14 cellular contexts compared by ENCODE assay signal in genomic region chr12:51188359-51189051, GRCh38. TPM values are rescaled to one million over a fixed set of nuclear protein-coding genes. Genes with fewer than 3 reads are reported as not detected.
DNase-seq lines count a peak whose midpoint lies in the region; ATAC-seq, FAIRE-seq and TF ChIP-seq lines count a peak whose summit lies in the region.
"Had no signal": no experiment of that assay in that cellular context is flagged by ENCODE, and none has a peak within 500 bp of the region (broad histone marks: within the 10 kb centered on the region; RNA-seq: fewer than 3 reads in every experiment).

No MANE protein-coding gene starts in this region.

- no peak for TF ChIP-seq POLR2A in HepG2 (IDR thresholded peaks at IDR 0.05; ENCODE audit: insufficient read depth in 1 of 2, low read depth in 2 of 2, low read length in 2 of 2)
- TF ChIP-seq POLR2A in right lobe of liver (IDR thresholded peaks at IDR 0.05): no peak
- no peak for TF ChIP-seq POLR2A in uterus (IDR thresholded peaks at IDR 0.05)

- in situ Hi-C loops in HepG2 (cut with HindIII; ENCODE audit: extremely low pct_ligation_motif_present, low pct_unique_long_range_greater_than_20kb): no loop called here

- no peak overlapping the region for H3K4me3 Mint-ChIP-seq in activated CD8-positive, alpha-beta T cell treated with anti-CD3 and anti-CD28 coated beads, Interleukin-2, amount 10 ng/mL, durations not matched to agents 7 days and 5 days
- H3K4me3 Mint-ChIP-seq: T-helper 2 cell treated with Interferon-gamma antibody and Interleukin-4, amounts not matched to agents 5 μg/mL and 100 μg/mL, for 36 hours had no signal

- H3K9me3 Mint-ChIP-seq in activated CD8-positive, alpha-beta T cell treated with anti-CD3 and anti-CD28 coated beads, Interleukin-2, amount 10 ng/mL, durations not matched to agents 7 days and 5 days (ENCODE audit: insufficient read depth): no peaks in the 10 kb centered on the region
- H3K9me3 Mint-ChIP-seq: T-helper 2 cell treated with Interferon-gamma antibody and Interleukin-4, amounts not matched to agents 5 μg/mL and 100 μg/mL, for 36 hours had no signal

- H3K4me2 ChIP-seq in HepG2 (ENCODE audit: low read depth, low read length) (peak overlapping the region; percentile 2; the same call in 1 of the 2 replicates), OCI-LY3 (ENCODE audit: low read length) (peak overlapping the region; percentile 66)

- H3K9me3 ChIP-seq in HepG2 (ENCODE audit: low read length) (no peaks in the 10 kb centered on the region), right lobe of liver (no peaks in the 10 kb centered on the region), OCI-LY3 (ENCODE audit: insufficient read depth, low read length) (no peaks in the 10 kb centered on the region), uterus (no peaks in the 10 kb centered on the region)

- H3K36me3 Mint-ChIP-seq in activated CD8-positive, alpha-beta T cell treated with anti-CD3 and anti-CD28 coated beads, Interleukin-2, amount 10 ng/mL, durations not matched to agents 7 days and 5 days (ENCODE audit: low read depth): no peaks in the 10 kb centered on the region

- no TSS peak for BruUV-seq in HepG2 (replicated peaks; lab: Mats Ljungman, UMichigan)

- H3K79me2 ChIP-seq in HepG2 (ENCODE audit: insufficient read depth, low read length) (no peaks in the 10 kb centered on the region), OCI-LY3 (ENCODE audit: low read length) (no peaks in the 10 kb centered on the region)

- H3K27ac ChIP-seq in HepG2 (ENCODE audit: extremely low read length, insufficient read depth, low read length) (no peak overlapping the region), right lobe of liver (no peak overlapping the region), OCI-LY3 (ENCODE audit: low read length) (no peak overlapping the region), uterus (no peak overlapping the region)

- H3K4me1 Mint-ChIP-seq in activated CD8-positive, alpha-beta T cell treated with anti-CD3 and anti-CD28 coated beads, Interleukin-2, amount 10 ng/mL, durations not matched to agents 7 days and 5 days (ENCODE audit: low read depth): no peaks in the 10 kb centered on the region

- H3K27ac Mint-ChIP-seq in activated CD8-positive, alpha-beta T cell treated with anti-CD3 and anti-CD28 coated beads, Interleukin-2, amount 10 ng/mL, durations not matched to agents 7 days and 5 days: no peak overlapping the region
- H3K27ac Mint-ChIP-seq: T-helper 2 cell treated with Interferon-gamma antibody and Interleukin-4, amounts not matched to agents 5 μg/mL and 100 μg/mL, for 36 hours had no signal

- H2AFZ ChIP-seq in HepG2 (ENCODE audit: low read length) (no peak overlapping the region), OCI-LY3 (ENCODE audit: low read depth, low read length) (peak overlapping the region; percentile 85)

- TF ChIP-seq EP300 in HepG2 (IDR thresholded peaks at IDR 0.05; ENCODE audit: low read depth in 2 of 2, low read length in 2 of 2) (no peak), HepG2 (CRISPR knock-in tag; IDR thresholded peaks at IDR 0.05; ENCODE audit: borderline replicate concordance) (no peak)

- H3K36me3 ChIP-seq in HepG2 (replicated peaks in 1 of 2; ENCODE audit: control insufficient read depth in 1 of 2, insufficient read depth in 2 of 2, low read length in 2 of 2): no peaks in the 10 kb centered on the region
- no peaks in the 10 kb centered on the region for H3K36me3 ChIP-seq in right lobe of liver
- no peaks in the 10 kb centered on the region for H3K36me3 ChIP-seq in OCI-LY3 (replicated peaks; ENCODE audit: low read depth, low read length)
- no peaks in the 10 kb centered on the region for H3K36me3 ChIP-seq in uterus

- DNase-seq in HepG2 (ENCODE audit: low spot score) (no peak), right lobe of liver (no peak), NCI-H2029 treated with DMSO at 0.1 percent for 48 hours (lab: John Stamatoyannopoulos, UW) (no peak), uterus (no peak), left lobe of liver (ENCODE audit: low spot score) (no peak)
- DNase-seq in activated CD8-positive, alpha-beta T cell treated with anti-CD3 and anti-CD28 coated beads, Interleukin-2, amount 10 ng/mL, durations not matched to agents 7 days and 5 days: no peak
- DNase-seq: GF-D8, KG1, mammary epithelial cell, NCI-H748 treated with DMSO at 0.1 percent for 48 hours, small intestine had no signal

- H3K27me3 Mint-ChIP-seq in activated CD8-positive, alpha-beta T cell treated with anti-CD3 and anti-CD28 coated beads, Interleukin-2, amount 10 ng/mL, durations not matched to agents 7 days and 5 days (ENCODE audit: low read depth): no peaks in the 10 kb centered on the region

- no peak for TF ChIP-seq RAD21 in HepG2 (CRISPR knock-in tag; IDR thresholded peaks at IDR 0.05)

- WGBS in HepG2 (ENCODE audit: low lambda C conversion rate): 65% methylated on average over 11 of the region's 14 CpGs
- 62% methylated on average over 2 of the region's 14 CpGs for WGBS in right lobe of liver (ENCODE audit: insufficient coverage, low coverage, low lambda C conversion rate, missing lambda C conversion rate)

- TF ChIP-seq CTCF in HepG2 (CRISPR knock-in tag; IDR thresholded peaks at IDR 0.05): no peak
- TF ChIP-seq CTCF in right lobe of liver (IDR thresholded peaks at IDR 0.05): no peak
- no peak for TF ChIP-seq CTCF in OCI-LY3 (IDR thresholded peaks at IDR 0.05; ENCODE audit: low read depth, low read length)
- TF ChIP-seq CTCF in uterus (IDR thresholded peaks at IDR 0.05): no peak

- H3K4me1 ChIP-seq in HepG2 (ENCODE audit: insufficient read depth, low read length) (peaks cover 48% of the 10 kb centered on the region), right lobe of liver (no peaks in the 10 kb centered on the region), OCI-LY3 (ENCODE audit: low read length) (peaks cover 22% of the 10 kb centered on the region), uterus (no peaks in the 10 kb centered on the region)

- peak; percentile 35 for ATAC-seq in HepG2
- no peak for ATAC-seq in right lobe of liver
- ATAC-seq in HG02678 (IDR thresholded peaks at IDR 0.05; ENCODE audit: unreplicated experiment): peak; percentile 61
- no peak for ATAC-seq in activated CD8-positive, alpha-beta T cell treated with anti-CD3 and anti-CD28 coated beads, Interleukin-2, amount 10 ng/mL, durations not matched to agents 7 days and 5 days
- no peak for ATAC-seq in left lobe of liver

- H4K20me1 ChIP-seq in HepG2 (ENCODE audit: insufficient read depth, low read length) (no peaks in the 10 kb centered on the region), OCI-LY3 (ENCODE audit: insufficient read depth, low read length) (no peaks in the 10 kb centered on the region)

- H3K27me3 ChIP-seq in HepG2 (ENCODE audit: control insufficient read depth in 1 of 2, insufficient read depth in 2 of 2, low read length in 2 of 2) (peaks cover 0 to 14% of the 10 kb centered on the region in 2 experiments; a peak in 2 of 5 replicates), right lobe of liver (no peaks in the 10 kb centered on the region), OCI-LY3 (ENCODE audit: low read depth, low read length) (no peaks in the 10 kb centered on the region), uterus (no peaks in the 10 kb centered on the region)

- no peak overlapping the region for H3K9ac ChIP-seq in HepG2 (ENCODE audit: insufficient read depth, low read depth, low read length)
- peak overlapping the region; percentile 33; the same call in 1 of the 2 replicates for H3K9ac ChIP-seq in OCI-LY3 (ENCODE audit: low read length)

- CTCF ChIA-PET in HepG2 (lab: Yijun Ruan, JAX; ENCODE audit: low intra/inter-chr PET ratio, low total read pairs): no interaction called here
- CTCF ChIA-PET in activated CD8-positive, alpha-beta T cell treated with anti-CD3 and anti-CD28 coated beads, Interleukin-2, amount 10 ng/mL, durations not matched to agents 7 days and 5 days (lab: Charles Lee): no interaction called here

- FAIRE-seq in HepG2 (lab: Jason Lieb, UNC): no peak
- FAIRE-seq: small intestine had no signal

- intact Hi-C loops in HepG2 (cut with micrococcal nuclease; ENCODE audit: unreplicated experiment) (no loop called here), right lobe of liver (cut with DNase I) (no loop called here), uterus (cut with DNase I; ENCODE audit: low total_unique reads) (no loop called here)

- POLR2A ChIA-PET in HepG2 (lab: Yijun Ruan, JAX): no interaction called here
- POLR2A ChIA-PET in activated CD8-positive, alpha-beta T cell treated with anti-CD3 and anti-CD28 coated beads, Interleukin-2, amount 10 ng/mL, durations not matched to agents 7 days and 5 days (lab: Charles Lee): interaction anchor here (0.6 kb wide), 1 partner anchor 14 kb away, joined by 3 read pairs; no protein-coding TSS in a partner anchor

- no peak overlapping the region for H3K4me3 ChIP-seq in HepG2 (replicated peaks in 1 of 3; ENCODE audit: insufficient read depth in 1 of 3, low read depth in 2 of 3, low read length in 3 of 3)
- no peak overlapping the region for H3K4me3 ChIP-seq in right lobe of liver
- H3K4me3 ChIP-seq in OCI-LY3 (ENCODE audit: low read length): peak overlapping the region; percentile 28
- no peak overlapping the region for H3K4me3 ChIP-seq in uterus

RNA-seq across cellular contexts. Expression of gene TFCP2, which starts 15.6 kb away (rescaled TPM):
- 10.0 and 17.4 TPM in 2 replicates for total RNA-seq in HepG2 (2016; rRNA removed; fragmentation: Illumina TruSeq; extraction: Trizol)
- 3.0 and 4.3 TPM in 2 replicates for total RNA-seq in HepG2 (2016; cell fraction: cytosol; rRNA removed; fragmentation: Illumina TruSeq; extraction: Trizol; ENCODE audit: low read depth)
- total RNA-seq in HepG2 (2016; cell fraction: insoluble cytoplasmic fraction; rRNA removed; fragmentation: Illumina TruSeq; extraction: Trizol): 9.8 and 15.5 TPM in 2 replicates
- total RNA-seq in HepG2 (2016; cell fraction: membrane; rRNA removed; fragmentation: Illumina TruSeq; extraction: Trizol): 5.3 and 5.4 TPM in 2 replicates
- total RNA-seq in HepG2 (2016; cell fraction: nucleus; rRNA removed; fragmentation: Illumina TruSeq; extraction: Trizol): 8.8 and 11.1 TPM in 2 replicates
- polyA plus RNA-seq in HepG2 (2011; rRNA removed): 5.7 and 7.6 TPM in 2 replicates
- 3.4 and 5.0 TPM in 2 replicates for polyA plus RNA-seq in HepG2 (2011; cell fraction: cytosol; rRNA removed)
- 3.2 and 4.1 TPM in 2 replicates for polyA plus RNA-seq in HepG2 (2011; cell fraction: nucleus; rRNA removed)
- 9.7 and 12.0 TPM in 2 replicates for polyA plus RNA-seq in HepG2 (2012)
- 1.1 and 1.2 TPM in 2 replicates for polyA plus RNA-seq in HepG2 (2016; cell fraction: cytosol; fragmentation: Illumina TruSeq; extraction: Trizol; ENCODE audit: low read depth)
- 27.1 and 28.3 TPM in 2 replicates for polyA plus RNA-seq in HepG2 (2016; cell fraction: insoluble cytoplasmic fraction; fragmentation: Illumina TruSeq; extraction: Trizol; ENCODE audit: low read depth)
- 5.2 and 5.6 TPM in 2 replicates for polyA plus RNA-seq in HepG2 (2016; cell fraction: membrane; fragmentation: Illumina TruSeq; extraction: Trizol; ENCODE audit: low read depth)
- 17.1 and 17.2 TPM in 2 replicates for polyA plus RNA-seq in HepG2 (2016; cell fraction: nucleus; fragmentation: Illumina TruSeq; extraction: Trizol; ENCODE audit: insufficient read depth, low read depth)
- polyA minus RNA-seq in HepG2 (2011; rRNA and poly(A)+ RNA removed; ENCODE audit: low replicate concordance): 3.8 and 10.5 TPM in 2 replicates
- polyA minus RNA-seq in HepG2 (2011; cell fraction: cytosol; rRNA and poly(A)+ RNA removed): 4.2 and 4.7 TPM in 2 replicates
- 7.3 and 8.1 TPM in 2 replicates for polyA minus RNA-seq in HepG2 (2011; cell fraction: nucleus; rRNA and poly(A)+ RNA removed)
- total RNA-seq in right lobe of liver: 1 to 10 TPM; 6.3 to 9.4 (median 7.3) TPM
- total RNA-seq in activated CD8-positive, alpha-beta T cell treated with anti-CD3 and anti-CD28 coated beads, Interleukin-2, amount 10 ng/mL, durations not matched to agents 7 days and 5 days: 10 to 100 TPM; 34.5 to 38.8 TPM
- total RNA-seq in uterus: 10 to 100 TPM in 3 of 4 donors, 1 to 10 TPM in 1; 6.1 to 30.7 (median 19.8) TPM
- 7.7 TPM for total RNA-seq in left lobe of liver

RNA-seq across cellular contexts. Expression of gene POU6F1, which starts 29.4 kb away (rescaled TPM):
- total RNA-seq in HepG2 (2016; rRNA removed; fragmentation: Illumina TruSeq; extraction: Trizol): 0.41 and 0.51 TPM in 2 replicates
- 0.10 TPM in 1 of 2 replicates, not detected in the other for total RNA-seq in HepG2 (2016; cell fraction: cytosol; rRNA removed; fragmentation: Illumina TruSeq; extraction: Trizol; ENCODE audit: low read depth)
- 0.63 TPM in 1 of 2 replicates, not detected in the other for total RNA-seq in HepG2 (2016; cell fraction: insoluble cytoplasmic fraction; rRNA removed; fragmentation: Illumina TruSeq; extraction: Trizol)
- total RNA-seq in HepG2 (2016; cell fraction: membrane; rRNA removed; fragmentation: Illumina TruSeq; extraction: Trizol): 0.45 and 0.59 TPM in 2 replicates
- total RNA-seq in HepG2 (2016; cell fraction: nucleus; rRNA removed; fragmentation: Illumina TruSeq; extraction: Trizol): 0.34 and 0.47 TPM in 2 replicates
- polyA plus RNA-seq in HepG2 (2011; rRNA removed): 0.48 and 1.4 TPM in 2 replicates
- polyA plus RNA-seq in HepG2 (2011; cell fraction: cytosol; rRNA removed): 0.23 and 0.44 TPM in 2 replicates
- 1.5 and 1.8 TPM in 2 replicates for polyA plus RNA-seq in HepG2 (2011; cell fraction: nucleus; rRNA removed)
- 0.42 and 0.75 TPM in 2 replicates for polyA plus RNA-seq in HepG2 (2012)
- 0.07 and 0.41 TPM in 2 replicates for polyA plus RNA-seq in HepG2 (2016; cell fraction: cytosol; fragmentation: Illumina TruSeq; extraction: Trizol; ENCODE audit: low read depth)
- polyA plus RNA-seq in HepG2 (2016; cell fraction: insoluble cytoplasmic fraction; fragmentation: Illumina TruSeq; extraction: Trizol; ENCODE audit: low read depth): 0.44 and 0.77 TPM in 2 replicates
- 0.98 and 1.3 TPM in 2 replicates for polyA plus RNA-seq in HepG2 (2016; cell fraction: membrane; fragmentation: Illumina TruSeq; extraction: Trizol; ENCODE audit: low read depth)
- 0.45 and 1.2 TPM in 2 replicates for polyA plus RNA-seq in HepG2 (2016; cell fraction: nucleus; fragmentation: Illumina TruSeq; extraction: Trizol; ENCODE audit: insufficient read depth, low read depth)
- polyA minus RNA-seq in HepG2 (2011; rRNA and poly(A)+ RNA removed; ENCODE audit: low replicate concordance): 0.22 and 7.6 TPM in 2 replicates
- not detected in 2 replicates for polyA minus RNA-seq in HepG2 (2011; cell fraction: cytosol; rRNA and poly(A)+ RNA removed)
- 0.52 and 1.5 TPM in 2 replicates for polyA minus RNA-seq in HepG2 (2011; cell fraction: nucleus; rRNA and poly(A)+ RNA removed)
- total RNA-seq in right lobe of liver: 1 to 10 TPM; 2.5 to 7.0 (median 3.6) TPM
- 1 to 10 TPM; 1.3 to 2.2 TPM for total RNA-seq in activated CD8-positive, alpha-beta T cell treated with anti-CD3 and anti-CD28 coated beads, Interleukin-2, amount 10 ng/mL, durations not matched to agents 7 days and 5 days
- total RNA-seq in uterus: 10 to 100 TPM in 1 of 4 donors, 1 to 10 TPM in 3; 2.6 to 60.6 (median 5.8) TPM
- 7.3 TPM for total RNA-seq in left lobe of liver

RNA-seq across cellular contexts. Expression of gene DAZAP2, which starts 50.1 kb away (rescaled TPM):
- total RNA-seq in HepG2 (2016; rRNA removed; fragmentation: Illumina TruSeq; extraction: Trizol) (64.5 and 84.2 TPM in 2 replicates), right lobe of liver (100 to 1,000 TPM in 3 of 6 experiments, 10 to 100 TPM in 3; 69.0 to 123 (median 108) TPM), uterus (100 to 1,000 TPM in 3 of 4 donors, 10 to 100 TPM in 1; 63.3 to 229 (median 192) TPM), left lobe of liver (74.5 TPM)
- 15.2 and 15.6 TPM in 2 replicates for total RNA-seq in HepG2 (2016; cell fraction: cytosol; rRNA removed; fragmentation: Illumina TruSeq; extraction: Trizol; ENCODE audit: low read depth)
- total RNA-seq in HepG2 (2016; cell fraction: insoluble cytoplasmic fraction; rRNA removed; fragmentation: Illumina TruSeq; extraction: Trizol): 65.9 and 90.3 TPM in 2 replicates
- 34.3 and 38.1 TPM in 2 replicates for total RNA-seq in HepG2 (2016; cell fraction: membrane; rRNA removed; fragmentation: Illumina TruSeq; extraction: Trizol)
- total RNA-seq in HepG2 (2016; cell fraction: nucleus; rRNA removed; fragmentation: Illumina TruSeq; extraction: Trizol): 34.2 and 36.6 TPM in 2 replicates
- polyA plus RNA-seq in HepG2 (2011; rRNA removed): 222 and 258 TPM in 2 replicates
- 182 and 210 TPM in 2 replicates for polyA plus RNA-seq in HepG2 (2011; cell fraction: cytosol; rRNA removed)
- polyA plus RNA-seq in HepG2 (2011; cell fraction: nucleus; rRNA removed): 87.4 and 88.0 TPM in 2 replicates
- 76.2 and 108 TPM in 2 replicates for polyA plus RNA-seq in HepG2 (2012)
- 19.8 and 24.2 TPM in 2 replicates for polyA plus RNA-seq in HepG2 (2016; cell fraction: cytosol; fragmentation: Illumina TruSeq; extraction: Trizol; ENCODE audit: low read depth)
- 145 and 157 TPM in 2 replicates for polyA plus RNA-seq in HepG2 (2016; cell fraction: insoluble cytoplasmic fraction; fragmentation: Illumina TruSeq; extraction: Trizol; ENCODE audit: low read depth)
- polyA plus RNA-seq in HepG2 (2016; cell fraction: membrane; fragmentation: Illumina TruSeq; extraction: Trizol; ENCODE audit: low read depth): 33.9 and 34.4 TPM in 2 replicates
- 65.7 and 66.4 TPM in 2 replicates for polyA plus RNA-seq in HepG2 (2016; cell fraction: nucleus; fragmentation: Illumina TruSeq; extraction: Trizol; ENCODE audit: insufficient read depth, low read depth)
- 262 and 758 TPM in 2 replicates for polyA minus RNA-seq in HepG2 (2011; rRNA and poly(A)+ RNA removed; ENCODE audit: low replicate concordance)
- 51.4 and 56.4 TPM in 2 replicates for polyA minus RNA-seq in HepG2 (2011; cell fraction: cytosol; rRNA and poly(A)+ RNA removed)
- polyA minus RNA-seq in HepG2 (2011; cell fraction: nucleus; rRNA and poly(A)+ RNA removed): 56.5 and 81.8 TPM in 2 replicates
- total RNA-seq in activated CD8-positive, alpha-beta T cell treated with anti-CD3 and anti-CD28 coated beads, Interleukin-2, amount 10 ng/mL, durations not matched to agents 7 days and 5 days: 100 to 1,000 TPM; 186 TPM

Comparison
In these comparisons a context has a peak if more than half of its experiments do, and no peak if none do; other contexts are left out.
1. ATAC-seq: peak in HepG2 (single experiment) and HG02678 (single experiment); none in right lobe of liver (0 of 4), activated CD8-positive, alpha-beta T cell treated with anti-CD3 and anti-CD28 coated beads, Interleukin-2, amount 10 ng/mL, durations not matched to agents 7 days and 5 days (single experiment) and left lobe of liver (single experiment).